7 cellular contexts compared by ENCODE assay signal in genomic region chrY:16601626-16602025, GRCh38.
"Had no signal": no experiment of that assay in that cellular context is flagged by ENCODE, and none has a peak within 500 bp of the region (broad histone marks: within the 10 kb centered on the region; RNA-seq: fewer than 3 reads in every experiment).

No MANE protein-coding gene starts in this region.

- H3K4me2 ChIP-seq: GM23338, KMS-11 had no signal

- H3K4me3 ChIP-seq: GM23338 had no signal

- H2AFZ ChIP-seq: GM23338 had no signal

- H3K9ac ChIP-seq: KMS-11 had no signal

- DNase-seq: H9, HCEC 1CT, KBM-7 had no signal

- H3K27ac ChIP-seq: HL-60, KMS-11 had no signal

- ATAC-seq: GM23338, HepG2 had no signal
